ENCODE assay signal across 1 cellular context in the genomic region with DNA sequence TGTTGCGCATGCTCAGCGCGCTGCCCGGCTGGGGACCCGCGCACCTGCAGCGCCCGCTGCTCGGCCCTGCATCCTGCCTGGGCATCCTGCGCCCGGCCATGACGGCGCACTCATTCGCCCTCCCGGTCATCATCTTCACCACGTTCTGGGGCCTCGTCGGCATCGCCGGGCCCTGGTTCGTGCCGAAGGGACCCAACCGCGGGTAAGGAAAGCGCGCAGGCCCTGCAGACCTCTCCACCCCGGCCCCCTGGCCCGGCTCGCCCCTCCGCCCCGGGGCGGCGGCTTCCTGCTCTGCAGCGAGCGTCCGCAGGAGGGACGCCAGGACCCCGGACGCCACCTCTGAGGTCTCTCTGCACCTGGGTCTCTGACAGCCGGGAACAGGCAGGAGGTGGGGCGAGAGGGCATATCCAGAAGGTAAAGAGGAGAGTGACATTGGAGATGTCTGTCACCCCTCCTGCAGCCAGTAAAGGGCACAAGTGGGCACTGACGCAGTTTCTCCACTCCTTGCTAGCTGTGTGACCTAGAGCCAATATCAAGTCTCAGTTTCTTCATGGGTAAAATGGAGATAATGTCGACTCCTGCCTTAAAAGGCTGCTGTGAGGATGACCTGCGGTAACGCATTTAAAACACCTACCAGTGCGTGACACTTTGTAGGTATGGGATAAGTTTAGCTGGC.
TF ChIP-seq lines count a peak whose summit lies in the region.

A gene (plus strand): TSS at position 2 of the 676 bp plus-strand sequence. CDS start 97 bp downstream, at position 99.

TF ChIP-seq in HepG2, 621 proteins besides CTCF, POLR2A, EP300 and RAD21 (continued from another document and continues in another):
- TF ChIP-seq, protein P1, sequence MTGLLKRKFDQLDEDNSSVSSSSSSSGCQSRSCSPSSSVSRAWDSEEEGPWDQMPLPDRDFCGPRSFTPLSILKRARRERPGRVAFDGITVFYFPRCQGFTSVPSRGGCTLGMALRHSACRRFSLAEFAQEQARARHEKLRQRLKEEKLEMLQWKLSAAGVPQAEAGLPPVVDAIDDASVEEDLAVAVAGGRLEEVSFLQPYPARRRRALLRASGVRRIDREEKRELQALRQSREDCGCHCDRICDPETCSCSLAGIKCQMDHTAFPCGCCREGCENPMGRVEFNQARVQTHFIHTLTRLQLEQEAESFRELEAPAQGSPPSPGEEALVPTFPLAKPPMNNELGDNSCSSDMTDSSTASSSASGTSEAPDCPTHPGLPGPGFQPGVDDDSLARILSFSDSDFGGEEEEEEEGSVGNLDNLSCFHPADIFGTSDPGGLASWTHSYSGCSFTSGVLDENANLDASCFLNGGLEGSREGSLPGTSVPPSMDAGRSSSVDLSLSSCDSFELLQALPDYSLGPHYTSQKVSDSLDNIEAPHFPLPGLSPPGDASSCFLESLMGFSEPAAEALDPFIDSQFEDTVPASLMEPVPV (CRISPR knock-in tag; IDR thresholded peaks at IDR 0.05), result peak; percentile 88
- TF ChIP-seq CEBPG (CRISPR knock-in tag; IDR thresholded peaks at IDR 0.05) (no peak), ZNF292 (CRISPR knock-in tag; IDR thresholded peaks at IDR 0.05; ENCODE audit: borderline replicate concordance, low read depth) (no peak), KAT2B (IDR thresholded peaks at IDR 0.05; ENCODE audit: borderline replicate concordance, low read depth, low read length) (no peak), ZNF768 (CRISPR knock-in tag; IDR thresholded peaks at IDR 0.05) (peak; percentile 67; the same call in 1 of the 2 replicates), ZFAT (CRISPR knock-in tag; conservative IDR thresholded peaks at IDR 0.05) (no peak), KDM2A (CRISPR knock-in tag; IDR thresholded peaks at IDR 0.05; ENCODE audit: borderline replicate concordance, low read depth) (no peak), ZNF776 (CRISPR knock-in tag; IDR thresholded peaks at IDR 0.05) (no peak), MEIS1 (CRISPR knock-in tag; IDR thresholded peaks at IDR 0.05; ENCODE audit: borderline replicate concordance) (peak; percentile 16; the same call in 1 of the 2 replicates), NFE2 (CRISPR knock-in tag; IDR thresholded peaks at IDR 0.05) (0 out of 2 replicates have a peak, but pooled peaks have one; percentile 19), ZNF274 (CRISPR knock-in tag; IDR thresholded peaks at IDR 0.05) (peak; percentile 50; the same call in 1 of the 2 replicates), ZNF670 (CRISPR knock-in tag; IDR thresholded peaks at IDR 0.05; ENCODE audit: borderline replicate concordance) (no peak), TEAD3 (CRISPR knock-in tag; optimal IDR thresholded peaks at IDR 0.05; ENCODE audit: borderline replicate concordance) (peak; percentile 14), MLLT10 (CRISPR knock-in tag; IDR thresholded peaks at IDR 0.05) (no peak), ZNF282 (IDR thresholded peaks at IDR 0.05; ENCODE audit: partially characterized antibody) (no peak), ZNF484 (CRISPR knock-in tag; IDR thresholded peaks at IDR 0.05; ENCODE audit: borderline replicate concordance, low read depth) (no peak), ISX (CRISPR knock-in tag; conservative IDR thresholded peaks at IDR 0.05) (0 out of 2 replicates have a peak, but pooled peaks have one; percentile 39), SMYD3 (CRISPR knock-in tag; IDR thresholded peaks at IDR 0.05) (no peak), HNF4A (CRISPR knock-in tag; IDR thresholded peaks at IDR 0.05) (0 out of 2 replicates have a peak, but pooled peaks have one; percentile 26), ATRX (CRISPR knock-in tag; IDR thresholded peaks at IDR 0.05; ENCODE audit: borderline replicate concordance) (no peak), NCOA1 (CRISPR knock-in tag; IDR thresholded peaks at IDR 0.05) (peak; percentile 62; the same call in 1 of the 2 replicates), ZNF44 (CRISPR knock-in tag; IDR thresholded peaks at IDR 0.05) (no peak), ZNF891 (CRISPR knock-in tag; IDR thresholded peaks at IDR 0.05) (0 out of 2 replicates have a peak, but pooled peaks have one; percentile 49), POGZ (CRISPR knock-in tag; IDR thresholded peaks at IDR 0.05) (peak; percentile 59; the same call in 1 of the 2 replicates), SKI (IDR thresholded peaks at IDR 0.05; ENCODE audit: partially characterized antibody) (no peak), ZNF567 (CRISPR knock-in tag; IDR thresholded peaks at IDR 0.05; ENCODE audit: borderline replicate concordance) (0 out of 2 replicates have a peak, but pooled peaks have one; percentile 16), NFKB2 (CRISPR knock-in tag; IDR thresholded peaks at IDR 0.05; ENCODE audit: borderline replicate concordance) (peak; percentile 24; the same call in 1 of the 2 replicates), HOXD1 (CRISPR knock-in tag; IDR thresholded peaks at IDR 0.05) (peak; percentile 56; the same call in 1 of the 2 replicates), GATA4 (IDR thresholded peaks at IDR 0.05; ENCODE audit: borderline replicate concordance, low read depth) (0 out of 2 replicates have a peak, but pooled peaks have one; percentile 11), DMAP1 (CRISPR knock-in tag; IDR thresholded peaks at IDR 0.05) (no peak), DNMT3B (CRISPR knock-in tag; conservative IDR thresholded peaks at IDR 0.05) (no peak), MYC (CRISPR knock-in tag; IDR thresholded peaks at IDR 0.05; ENCODE audit: borderline replicate concordance) (peak; percentile 61), ZEB1 (IDR thresholded peaks at IDR 0.05; ENCODE audit: insufficient replicate concordance, low read depth) (peak; percentile 51)
- TF ChIP-seq, protein P2, sequence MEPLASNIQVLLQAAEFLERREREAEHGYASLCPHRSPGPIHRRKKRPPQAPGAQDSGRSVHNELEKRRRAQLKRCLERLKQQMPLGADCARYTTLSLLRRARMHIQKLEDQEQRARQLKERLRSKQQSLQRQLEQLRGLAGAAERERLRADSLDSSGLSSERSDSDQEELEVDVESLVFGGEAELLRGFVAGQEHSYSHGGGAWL (CRISPR knock-in tag; IDR thresholded peaks at IDR 0.05), result peak; percentile 40
- TF ChIP-seq, protein P3, sequence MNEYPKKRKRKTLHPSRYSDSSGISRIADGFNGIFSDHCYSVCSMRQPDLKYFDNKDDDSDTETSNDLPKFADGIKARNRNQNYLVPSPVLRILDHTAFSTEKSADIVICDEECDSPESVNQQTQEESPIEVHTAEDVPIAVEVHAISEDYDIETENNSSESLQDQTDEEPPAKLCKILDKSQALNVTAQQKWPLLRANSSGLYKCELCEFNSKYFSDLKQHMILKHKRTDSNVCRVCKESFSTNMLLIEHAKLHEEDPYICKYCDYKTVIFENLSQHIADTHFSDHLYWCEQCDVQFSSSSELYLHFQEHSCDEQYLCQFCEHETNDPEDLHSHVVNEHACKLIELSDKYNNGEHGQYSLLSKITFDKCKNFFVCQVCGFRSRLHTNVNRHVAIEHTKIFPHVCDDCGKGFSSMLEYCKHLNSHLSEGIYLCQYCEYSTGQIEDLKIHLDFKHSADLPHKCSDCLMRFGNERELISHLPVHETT (CRISPR knock-in tag; conservative IDR thresholded peaks at IDR 0.05), result no peak
- TF ChIP-seq, protein P4, sequence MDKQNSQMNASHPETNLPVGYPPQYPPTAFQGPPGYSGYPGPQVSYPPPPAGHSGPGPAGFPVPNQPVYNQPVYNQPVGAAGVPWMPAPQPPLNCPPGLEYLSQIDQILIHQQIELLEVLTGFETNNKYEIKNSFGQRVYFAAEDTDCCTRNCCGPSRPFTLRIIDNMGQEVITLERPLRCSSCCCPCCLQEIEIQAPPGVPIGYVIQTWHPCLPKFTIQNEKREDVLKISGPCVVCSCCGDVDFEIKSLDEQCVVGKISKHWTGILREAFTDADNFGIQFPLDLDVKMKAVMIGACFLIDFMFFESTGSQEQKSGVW (CRISPR knock-in tag; IDR thresholded peaks at IDR 0.05; ENCODE audit: borderline replicate concordance), result no peak
- TF ChIP-seq, protein P5, sequence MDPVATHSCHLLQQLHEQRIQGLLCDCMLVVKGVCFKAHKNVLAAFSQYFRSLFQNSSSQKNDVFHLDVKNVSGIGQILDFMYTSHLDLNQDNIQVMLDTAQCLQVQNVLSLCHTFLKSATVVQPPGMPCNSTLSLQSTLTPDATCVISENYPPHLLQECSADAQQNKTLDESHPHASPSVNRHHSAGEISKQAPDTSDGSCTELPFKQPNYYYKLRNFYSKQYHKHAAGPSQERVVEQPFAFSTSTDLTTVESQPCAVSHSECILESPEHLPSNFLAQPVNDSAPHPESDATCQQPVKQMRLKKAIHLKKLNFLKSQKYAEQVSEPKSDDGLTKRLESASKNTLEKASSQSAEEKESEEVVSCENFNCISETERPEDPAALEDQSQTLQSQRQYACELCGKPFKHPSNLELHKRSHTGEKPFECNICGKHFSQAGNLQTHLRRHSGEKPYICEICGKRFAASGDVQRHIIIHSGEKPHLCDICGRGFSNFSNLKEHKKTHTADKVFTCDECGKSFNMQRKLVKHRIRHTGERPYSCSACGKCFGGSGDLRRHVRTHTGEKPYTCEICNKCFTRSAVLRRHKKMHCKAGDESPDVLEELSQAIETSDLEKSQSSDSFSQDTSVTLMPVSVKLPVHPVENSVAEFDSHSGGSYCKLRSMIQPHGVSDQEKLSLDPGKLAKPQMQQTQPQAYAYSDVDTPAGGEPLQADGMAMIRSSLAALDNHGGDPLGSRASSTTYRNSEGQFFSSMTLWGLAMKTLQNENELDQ (CRISPR knock-in tag; IDR thresholded peaks at IDR 0.05; ENCODE audit: borderline replicate concordance), result 0 out of 2 replicates have a peak, but pooled peaks have one; percentile 35
- TF ChIP-seq, protein P6, sequence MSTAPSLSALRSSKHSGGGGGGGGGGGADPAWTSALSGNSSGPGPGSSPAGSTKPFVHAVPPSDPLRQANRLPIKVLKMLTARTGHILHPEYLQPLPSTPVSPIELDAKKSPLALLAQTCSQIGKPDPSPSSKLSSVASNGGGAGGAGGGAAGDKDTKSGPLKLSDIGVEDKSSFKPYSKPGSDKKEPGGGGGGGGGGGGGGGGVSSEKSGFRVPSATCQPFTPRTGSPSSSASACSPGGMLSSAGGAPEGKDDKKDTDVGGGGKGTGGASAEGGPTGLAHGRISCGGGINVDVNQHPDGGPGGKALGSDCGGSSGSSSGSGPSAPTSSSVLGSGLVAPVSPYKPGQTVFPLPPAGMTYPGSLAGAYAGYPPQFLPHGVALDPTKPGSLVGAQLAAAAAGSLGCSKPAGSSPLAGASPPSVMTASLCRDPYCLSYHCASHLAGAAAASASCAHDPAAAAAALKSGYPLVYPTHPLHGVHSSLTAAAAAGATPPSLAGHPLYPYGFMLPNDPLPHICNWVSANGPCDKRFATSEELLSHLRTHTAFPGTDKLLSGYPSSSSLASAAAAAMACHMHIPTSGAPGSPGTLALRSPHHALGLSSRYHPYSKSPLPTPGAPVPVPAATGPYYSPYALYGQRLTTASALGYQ (CRISPR knock-in tag; IDR thresholded peaks at IDR 0.05), result peak; percentile 38; the same call in 1 of the 2 replicates
- TF ChIP-seq, protein P7, sequence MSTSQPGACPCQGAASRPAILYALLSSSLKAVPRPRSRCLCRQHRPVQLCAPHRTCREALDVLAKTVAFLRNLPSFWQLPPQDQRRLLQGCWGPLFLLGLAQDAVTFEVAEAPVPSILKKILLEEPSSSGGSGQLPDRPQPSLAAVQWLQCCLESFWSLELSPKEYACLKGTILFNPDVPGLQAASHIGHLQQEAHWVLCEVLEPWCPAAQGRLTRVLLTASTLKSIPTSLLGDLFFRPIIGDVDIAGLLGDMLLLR (CRISPR knock-in tag; IDR thresholded peaks at IDR 0.05), result no peak
- TF ChIP-seq, protein P8, sequence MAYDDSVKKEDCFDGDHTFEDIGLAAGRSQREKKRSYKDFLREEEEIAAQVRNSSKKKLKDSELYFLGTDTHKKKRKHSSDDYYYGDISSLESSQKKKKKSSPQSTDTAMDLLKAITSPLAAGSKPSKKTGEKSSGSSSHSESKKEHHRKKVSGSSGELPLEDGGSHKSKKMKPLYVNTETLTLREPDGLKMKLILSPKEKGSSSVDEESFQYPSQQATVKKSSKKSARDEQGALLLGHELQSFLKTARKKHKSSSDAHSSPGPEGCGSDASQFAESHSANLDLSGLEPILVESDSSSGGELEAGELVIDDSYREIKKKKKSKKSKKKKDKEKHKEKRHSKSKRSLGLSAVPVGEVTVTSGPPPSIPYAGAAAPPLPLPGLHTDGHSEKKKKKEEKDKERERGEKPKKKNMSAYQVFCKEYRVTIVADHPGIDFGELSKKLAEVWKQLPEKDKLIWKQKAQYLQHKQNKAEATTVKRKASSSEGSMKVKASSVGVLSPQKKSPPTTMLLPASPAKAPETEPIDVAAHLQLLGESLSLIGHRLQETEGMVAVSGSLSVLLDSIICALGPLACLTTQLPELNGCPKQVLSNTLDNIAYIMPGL (CRISPR knock-in tag; IDR thresholded peaks at IDR 0.05; ENCODE audit: borderline replicate concordance in 1 of 2, low read depth in 1 of 2), result peak in 1 of 2 experiments; percentile 60; a peak in 2 of 4 replicates
- TF ChIP-seq, protein P9, sequence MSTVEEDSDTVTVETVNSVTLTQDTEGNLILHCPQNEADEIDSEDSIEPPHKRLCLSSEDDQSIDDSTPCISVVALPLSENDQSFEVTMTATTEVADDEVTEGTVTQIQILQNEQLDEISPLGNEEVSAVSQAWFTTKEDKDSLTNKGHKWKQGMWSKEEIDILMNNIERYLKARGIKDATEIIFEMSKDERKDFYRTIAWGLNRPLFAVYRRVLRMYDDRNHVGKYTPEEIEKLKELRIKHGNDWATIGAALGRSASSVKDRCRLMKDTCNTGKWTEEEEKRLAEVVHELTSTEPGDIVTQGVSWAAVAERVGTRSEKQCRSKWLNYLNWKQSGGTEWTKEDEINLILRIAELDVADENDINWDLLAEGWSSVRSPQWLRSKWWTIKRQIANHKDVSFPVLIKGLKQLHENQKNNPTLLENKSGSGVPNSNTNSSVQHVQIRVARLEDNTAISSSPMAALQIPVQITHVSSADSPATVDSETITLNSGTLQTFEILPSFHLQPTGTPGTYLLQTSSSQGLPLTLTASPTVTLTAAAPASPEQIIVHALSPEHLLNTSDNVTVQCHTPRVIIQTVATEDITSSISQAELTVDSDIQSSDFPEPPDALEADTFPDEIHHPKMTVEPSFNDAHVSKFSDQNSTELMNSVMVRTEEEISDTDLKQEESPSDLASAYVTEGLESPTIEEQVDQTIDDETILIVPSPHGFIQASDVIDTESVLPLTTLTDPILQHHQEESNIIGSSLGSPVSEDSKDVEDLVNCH (CRISPR knock-in tag; IDR thresholded peaks at IDR 0.05), result no peak
- TF ChIP-seq, protein P10, sequence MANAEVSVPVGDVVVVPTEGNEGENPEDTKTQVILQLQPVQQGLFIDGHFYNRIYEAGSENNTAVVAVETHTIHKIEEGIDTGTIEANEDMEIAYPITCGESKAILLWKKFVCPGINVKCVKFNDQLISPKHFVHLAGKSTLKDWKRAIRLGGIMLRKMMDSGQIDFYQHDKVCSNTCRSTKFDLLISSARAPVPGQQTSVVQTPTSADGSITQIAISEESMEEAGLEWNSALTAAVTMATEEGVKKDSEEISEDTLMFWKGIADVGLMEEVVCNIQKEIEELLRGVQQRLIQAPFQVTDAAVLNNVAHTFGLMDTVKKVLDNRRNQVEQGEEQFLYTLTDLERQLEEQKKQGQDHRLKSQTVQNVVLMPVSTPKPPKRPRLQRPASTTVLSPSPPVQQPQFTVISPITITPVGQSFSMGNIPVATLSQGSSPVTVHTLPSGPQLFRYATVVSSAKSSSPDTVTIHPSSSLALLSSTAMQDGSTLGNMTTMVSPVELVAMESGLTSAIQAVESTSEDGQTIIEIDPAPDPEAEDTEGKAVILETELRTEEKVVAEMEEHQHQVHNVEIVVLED (CRISPR knock-in tag; IDR thresholded peaks at IDR 0.05; ENCODE audit: borderline replicate concordance), result no peak
